ENCODE assay signal across 35 cellular contexts in the genomic region with DNA sequence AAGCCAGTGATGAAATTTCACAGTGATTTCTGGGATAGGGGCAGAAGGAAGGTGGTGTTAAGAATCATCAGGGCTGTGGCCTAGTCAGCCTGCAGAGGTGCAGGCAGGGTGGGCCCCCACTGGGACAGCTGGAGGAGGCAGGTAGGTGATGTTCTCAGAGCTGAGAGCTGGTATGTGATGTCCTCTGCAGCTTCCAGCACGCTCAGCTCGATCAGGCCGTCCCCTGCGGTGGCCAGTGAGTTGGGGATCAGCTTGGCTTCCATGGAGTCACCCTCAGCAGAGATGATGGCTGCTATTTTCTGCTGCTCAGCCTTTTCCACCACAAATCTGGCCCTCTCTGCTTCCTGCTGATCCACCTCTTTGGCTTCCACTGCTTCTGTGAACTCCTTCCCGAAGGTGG.
"Had no signal": no experiment of that assay in that cellular context is flagged by ENCODE, and none has a peak within 500 bp of the region (broad histone marks: within the 10 kb centered on the region; RNA-seq: fewer than 3 reads in every experiment).

No MANE protein-coding gene starts in this region.

- H3K9me3 ChIP-seq: MG63 had no signal

- H3K27ac ChIP-seq: KMS-11 had no signal

- H3K36me3 ChIP-seq: MG63 had no signal

- H3K4me3 ChIP-seq: MG63 had no signal

- DNase-seq: Karpas-422, Kasumi-1, KG1, MG63, MM.1S, MV-4-11, NCI-H1048, NCI-H1092, NCI-H1092 treated with DMSO at 0.1 percent for 48 hours, NCI-H1105, NCI-H1105 treated with DMSO at 0.1 percent for 48 hours, NCI-H1417, NCI-H1417 treated with DMSO at 0.1 percent for 48 hours, NCI-H1436, NCI-H1436 treated with DMSO at 0.1 percent for 48 hours, NCI-H146, NCI-H1694, NCI-H1694 treated with DMSO at 0.1 percent for 48 hours, NCI-H187, NCI-H187 treated with DMSO at 0.1 percent for 48 hours, NCI-H1930, NCI-H2029, NCI-H2029 treated with DMSO at 0.1 percent for 48 hours, NCI-H2081, NCI-H2081 treated with DMSO at 0.1 percent for 48 hours, NCI-H2107, NCI-H2171, NCI-H2171 treated with DMSO at 0.1 percent for 48 hours, NCI-H2227 treated with DMSO at 0.1 percent for 48 hours, NCI-H226, NCI-H345, NCI-H446, NCI-H446 treated with DMSO at 0.1 percent for 48 hours, NCI-H510A had no signal

- H3K9ac ChIP-seq: KMS-11 had no signal
